ENCODE assay signal across 8 cellular contexts in the genomic region with DNA sequence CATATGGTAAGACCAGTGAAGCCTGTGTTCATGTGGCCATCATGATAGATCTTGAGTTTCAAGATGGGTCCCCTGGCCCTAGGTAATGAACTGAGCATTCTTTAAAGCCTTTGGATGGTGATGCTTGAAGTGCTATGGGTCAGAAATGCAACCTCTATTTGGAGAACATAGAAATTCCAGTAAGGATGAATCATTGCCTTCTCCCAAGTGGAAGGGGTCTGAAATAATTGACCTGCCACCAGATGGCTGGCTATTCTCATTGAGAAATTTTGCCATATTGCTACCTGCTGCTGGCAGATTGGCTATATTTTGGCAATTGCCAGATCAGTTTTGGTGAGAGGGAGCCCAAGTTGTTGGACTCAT. TPM values are rescaled to one million over a fixed set of nuclear protein-coding genes. Genes with fewer than 3 reads are reported as not detected.
DNase-seq lines count a peak whose midpoint lies in the region; ATAC-seq, FAIRE-seq and TF ChIP-seq lines count a peak whose summit lies in the region.

No MANE protein-coding gene starts in this region.

- peaks cover 15% of the 10 kb centered on the region for H3K4me1 ChIP-seq in effector memory CD4-positive, alpha-beta T cell (ENCODE audit: control insufficient read depth, insufficient read depth, low read length, poor library complexity, severe bottlenecking)
- peaks cover 6 to 8% of the 10 kb centered on the region in 2 donors for H3K4me1 ChIP-seq in neuronal stem cell (ENCODE audit: control insufficient read depth in 2 of 2, insufficient read depth in 1 of 2, low read depth in 1 of 2, low read length in 2 of 2)

- H3K9me3 Mint-ChIP-seq in CD14-positive monocyte, result peaks cover 0 to 2% (median 0%) of the 10 kb centered on the region in 7 donors

- no peak overlapping the region for H2BK12ac ChIP-seq in neuronal stem cell (ENCODE audit: low read length)

- no peak overlapping the region for H2BK15ac ChIP-seq in neuronal stem cell (ENCODE audit: low read length)

- H3K4me3 ChIP-seq in effector memory CD4-positive, alpha-beta T cell (ENCODE audit: insufficient read depth, low read depth, low read length, poor library complexity, severe bottlenecking), result no peak overlapping the region
- H3K4me3 ChIP-seq in neuronal stem cell (ENCODE audit: low read length in 2 of 2), result peak overlapping the region in 1 of 2 donors; percentile 53

- H4K8ac ChIP-seq in neuronal stem cell (ENCODE audit: low read depth, low read length), result no peak overlapping the region

- H3K4me2 ChIP-seq in neuronal stem cell (ENCODE audit: insufficient read depth, low read length, poor library complexity, severe bottlenecking), result no peak overlapping the region

- no peak overlapping the region for H3K23ac ChIP-seq in neuronal stem cell (ENCODE audit: low read depth, low read length, poor library complexity)

- peaks cover 0 to 3% (median 2%) of the 10 kb centered on the region in 3 donors for H3K27me3 Mint-ChIP-seq in CD14-positive monocyte (ENCODE audit: low read depth in 3 of 3)

- no peaks in the 10 kb centered on the region for H3K27me3 ChIP-seq in effector memory CD4-positive, alpha-beta T cell (replicated peaks; ENCODE audit: control insufficient read depth, insufficient read depth, low read length, poor library complexity, severe bottlenecking)
- H3K27me3 ChIP-seq in neuronal stem cell (ENCODE audit: control insufficient read depth in 3 of 3, insufficient read depth in 3 of 3, low read depth in 1 of 3, low read length in 3 of 3), result peaks cover 0 to 5% (median 0%) of the 10 kb centered on the region in 3 experiments

- peak overlapping the region in 5 of 7 donors; percentile 89 to 95 (median 93) for H3K27ac Mint-ChIP-seq in CD14-positive monocyte

- no peak overlapping the region for H3K4ac ChIP-seq in neuronal stem cell (ENCODE audit: low read length)

- no peak overlapping the region for H2AK5ac ChIP-seq in neuronal stem cell (ENCODE audit: low read depth, low read length)

- H3K4me1 Mint-ChIP-seq in CD14-positive monocyte, result peaks cover 35% of the 10 kb centered on the region

- peak overlapping the region; percentile 92 for H2AFZ ChIP-seq in neuronal stem cell (ENCODE audit: low read length)

- H2BK5ac ChIP-seq in neuronal stem cell (ENCODE audit: low read length), result no peak overlapping the region

- H3K18ac ChIP-seq in neuronal stem cell (ENCODE audit: low read length), result no peak overlapping the region

- H3K4me3 Mint-ChIP-seq in CD14-positive monocyte, result peak overlapping the region; percentile 92 to 97

- H4K91ac ChIP-seq in neuronal stem cell (ENCODE audit: low read depth, low read length, poor library complexity), result no peak overlapping the region

- no peak overlapping the region for H2BK120ac ChIP-seq in neuronal stem cell (ENCODE audit: low read depth, low read length)

- no peak overlapping the region for H3K9ac ChIP-seq in neuronal stem cell (ENCODE audit: low read depth, low read length, poor library complexity)

- H3K36me3 Mint-ChIP-seq in CD14-positive monocyte, result peaks cover 1 to 4% of the 10 kb centered on the region in 2 donors

- no peak for ATAC-seq in HG03097 (IDR thresholded peaks at IDR 0.05; ENCODE audit: low FRiP score, unreplicated experiment)

- no peaks in the 10 kb centered on the region for H3K79me1 ChIP-seq in neuronal stem cell (ENCODE audit: low read depth, low read length)

- no peak for TF ChIP-seq CTCF in CD14-positive monocyte (IDR thresholded peaks at IDR 0.05)

- no peak overlapping the region for H3K14ac ChIP-seq in neuronal stem cell (ENCODE audit: low read length)

- intact Hi-C loops in CD14-positive monocyte (cut with micrococcal nuclease), result loop anchor here in 1 of 2 donors (10.0 kb wide), 1 partner anchor 368 kb away; no protein-coding TSS in a partner anchor

- peak overlapping the region; percentile 87 for H3K27ac ChIP-seq in effector memory CD4-positive, alpha-beta T cell (ENCODE audit: insufficient read depth, low read length, poor library complexity, severe bottlenecking)
- peak overlapping the region; percentile 27 for H3K27ac ChIP-seq in neuronal stem cell (replicated peaks; ENCODE audit: low read length)

- no peaks in the 10 kb centered on the region for H3K9me3 ChIP-seq in effector memory CD4-positive, alpha-beta T cell (ENCODE audit: control insufficient read depth, low read length)
- H3K9me3 ChIP-seq in neuronal stem cell (replicated peaks in 1 of 2; ENCODE audit: control insufficient read depth in 2 of 2, insufficient read depth in 1 of 2, low read depth in 1 of 2, low read length in 2 of 2), result no peaks in the 10 kb centered on the region

- DNase-seq in CD14-positive monocyte (ENCODE audit: low spot score) (no peak), NCI-H69 (lab: John Stamatoyannopoulos, UW) (peak; percentile 43), neuronal stem cell (ENCODE audit: low spot score) (no peak), GOT3 (lab: John Stamatoyannopoulos, UW) (no peak), frontal cortex (ENCODE audit: low spot score in 2 of 2) (no peak)
- no peak for DNase-seq in effector memory CD4-positive, alpha-beta T cell
- DNase-seq in stimulated activated CD4-positive, alpha-beta T cell treated with anti-CD3 and anti-CD28 coated beads, Interleukin-1b, Interleukin-23, amount 100 ng/mL, for 48 hours, result no peak

- H3K36me3 ChIP-seq in effector memory CD4-positive, alpha-beta T cell (ENCODE audit: control insufficient read depth, insufficient read depth, low read length), result no peaks in the 10 kb centered on the region
- no peaks in the 10 kb centered on the region for H3K36me3 ChIP-seq in neuronal stem cell (replicated peaks in 1 of 2; ENCODE audit: control insufficient read depth in 2 of 2, insufficient read depth in 2 of 2, low read length in 2 of 2)

- no peak for FAIRE-seq in frontal cortex (lab: Jason Lieb, UNC)

RNA-seq across cellular contexts. Expression of gene IFI6, which starts 0.7 kb away (rescaled TPM):
- polyA plus RNA-seq in CD14-positive monocyte, result 100 to 1,000 TPM; 276 TPM
- polyA plus RNA-seq in neuronal stem cell (2013, experiment 1 of 2), result 19.2 TPM
- polyA plus RNA-seq in neuronal stem cell (2013, experiment 2 of 2), result 19.4 TPM
- 45.2 TPM for total RNA-seq in frontal cortex

RNA-seq across cellular contexts. Expression of gene FGR, which starts 37.7 kb away (rescaled TPM):
- 100 to 1,000 TPM; 371 to 571 TPM for polyA plus RNA-seq in CD14-positive monocyte
- polyA plus RNA-seq in neuronal stem cell (2013, experiment 1 of 2), result 0.03 TPM
- 0.01 TPM for polyA plus RNA-seq in neuronal stem cell (2013, experiment 2 of 2)
- total RNA-seq in frontal cortex, result 0.41 TPM

RNA-seq across cellular contexts. Expression of gene FAM76A, which starts 53.0 kb away (rescaled TPM):
- 10 to 100 TPM in 1 of 2 donors, 1 to 10 TPM in 1; 9.1 to 10.3 TPM for polyA plus RNA-seq in CD14-positive monocyte
- polyA plus RNA-seq in neuronal stem cell (2013, experiment 1 of 2), result 9.6 TPM
- 10.6 TPM for polyA plus RNA-seq in neuronal stem cell (2013, experiment 2 of 2)
- 20.0 TPM for total RNA-seq in frontal cortex
